Comparison of ENCODE assay signal across 23 cellular contexts in the genomic region with DNA sequence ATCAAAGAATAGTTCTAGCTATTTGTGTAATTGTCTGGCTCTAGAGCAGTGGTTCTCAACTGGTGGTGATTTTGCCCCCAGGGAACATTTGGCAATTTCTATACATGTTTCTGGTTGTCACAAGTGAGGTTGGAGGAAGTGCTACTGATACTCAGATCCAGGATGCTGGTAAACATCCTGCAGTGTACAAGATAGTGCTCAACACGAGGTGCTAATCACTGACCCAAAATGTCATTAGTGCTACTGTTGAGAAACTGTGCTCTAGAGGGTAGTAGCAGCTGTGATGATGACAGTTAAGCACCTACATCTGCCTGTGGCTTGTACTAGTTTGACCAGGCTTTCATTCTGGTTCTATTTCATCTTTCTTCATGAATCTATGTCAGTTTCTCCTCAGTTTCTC. TPM values are rescaled to one million over a fixed set of nuclear protein-coding genes. Genes with fewer than 3 reads are reported as not detected.
DNase-seq lines count a peak whose midpoint lies in the region; ATAC-seq, FAIRE-seq and TF ChIP-seq lines count a peak whose summit lies in the region.
"Had no signal": no experiment of that assay in that cellular context is flagged by ENCODE, and none has a peak within 500 bp of the region (broad histone marks: within the 10 kb centered on the region; RNA-seq: fewer than 3 reads in every experiment).

No MANE protein-coding gene starts in this region.

- TF ChIP-seq EP300 in esophagus muscularis mucosa (IDR thresholded peaks at IDR 0.05): no peak

- peaks cover 16 to 76% (median 34%) of the 10 kb centered on the region in 4 donors for H3K36me3 ChIP-seq in esophagus muscularis mucosa
- peaks cover 0 to 27% (median 0%) of the 10 kb centered on the region in 3 donors for H3K36me3 ChIP-seq in pancreas

- TF ChIP-seq CTCF in esophagus muscularis mucosa (IDR thresholded peaks at IDR 0.05) (no peak), pancreas (IDR thresholded peaks at IDR 0.05) (no peak), type B pancreatic cell (conservative IDR thresholded peaks at IDR 0.05) (no peak)

- H3K27me3 ChIP-seq in esophagus muscularis mucosa (no peaks in the 10 kb centered on the region), pancreas (no peaks in the 10 kb centered on the region)
- H3K27me3 ChIP-seq: foreskin keratinocyte, upper lobe of left lung had no signal

- WGBS in esophagus muscularis mucosa: 80% methylated on average over 1 of the region's 1 CpG
- WGBS in pancreas, 2 donors: 56 to 58% methylated on average over 1 of the region's 1 CpG

- no peak for FAIRE-seq in pancreas (lab: Jason Lieb, UNC)
- FAIRE-seq: endometrium had no signal

- H3K27ac Mint-ChIP-seq in type B pancreatic cell: no peak overlapping the region
- H3K27ac Mint-ChIP-seq: activated CD8-positive, alpha-beta memory T cell treated with anti-CD3 and anti-CD28 coated beads, Interleukin-2, amount 10 ng/mL, durations not matched to agents 7 days and 5 days had no signal

- TF ChIP-seq POLR2A in esophagus muscularis mucosa (IDR thresholded peaks at IDR 0.05; ENCODE audit: low read depth): no peak

- no peak overlapping the region for H3K4me3 Mint-ChIP-seq in type B pancreatic cell
- H3K4me3 Mint-ChIP-seq: activated CD8-positive, alpha-beta memory T cell treated with anti-CD3 and anti-CD28 coated beads, Interleukin-2, amount 10 ng/mL, durations not matched to agents 7 days and 5 days had no signal

- no peak overlapping the region for H3K4me3 ChIP-seq in esophagus muscularis mucosa
- no peak overlapping the region for H3K4me3 ChIP-seq in pancreas
- H3K4me3 ChIP-seq: skin epidermis, upper lobe of left lung had no signal

- H3K27me3 Mint-ChIP-seq in type B pancreatic cell: no peaks in the 10 kb centered on the region
- H3K27me3 Mint-ChIP-seq: activated CD8-positive, alpha-beta memory T cell treated with anti-CD3 and anti-CD28 coated beads, Interleukin-2, amount 10 ng/mL, durations not matched to agents 7 days and 5 days had no signal

- intact Hi-C loops in esophagus muscularis mucosa (cut with DNase I): no loop called here
- intact Hi-C loops in pancreas (cut with DNase I): no loop called here

- no peak overlapping the region for H3K27ac ChIP-seq in esophagus muscularis mucosa (replicated peaks in 1 of 4)
- H3K27ac ChIP-seq in pancreas: no peak overlapping the region
- H3K27ac ChIP-seq: foreskin keratinocyte, KMS-11, skin epidermis, upper lobe of left lung had no signal

- DNase-seq in esophagus muscularis mucosa (ENCODE audit: extremely low spot score): no peak
- DNase-seq in pancreas: no peak
- DNase-seq in type B pancreatic cell (ENCODE audit: extremely low spot score, unreplicated experiment): no peak
- DNase-seq in HT-29 (ENCODE audit: low spot score): no peak
- DNase-seq: ACHN; activated CD8-positive, alpha-beta memory T cell treated with anti-CD3 and anti-CD28 coated beads, Interleukin-2, amount 10 ng/mL, durations not matched to agents 7 days and 5 days; activated gamma-delta T cell treated with Interleukin-2 at 50 U/mL for 16 hours; foreskin keratinocyte; left ventricle myocardium superior; NCI-H1105; NCI-H2171 treated with DMSO at 0.1 percent for 48 hours; stimulated activated naive CD4-positive, alpha-beta T cell treated with Interleukin-2 at 50 U/mL for 16 hours; T-helper 1 cell; upper lobe of left lung had no signal

- no peaks in the 10 kb centered on the region for H3K4me1 ChIP-seq in esophagus muscularis mucosa
- no peaks in the 10 kb centered on the region for H3K4me1 ChIP-seq in pancreas
- H3K4me1 ChIP-seq: foreskin keratinocyte, upper lobe of left lung had no signal

- peak; percentile 53 for ATAC-seq in GM18498 (IDR thresholded peaks at IDR 0.05; ENCODE audit: unreplicated experiment)
- peak; percentile 79 for ATAC-seq in GM19397 (IDR thresholded peaks at IDR 0.05; ENCODE audit: unreplicated experiment)
- ATAC-seq in HG02870 (IDR thresholded peaks at IDR 0.05; ENCODE audit: unreplicated experiment): peak; percentile 57
- ATAC-seq in HG03520 (IDR thresholded peaks at IDR 0.05; ENCODE audit: unreplicated experiment): peak; percentile 60
- no peak for ATAC-seq in pancreas
- ATAC-seq: activated CD8-positive, alpha-beta memory T cell treated with anti-CD3 and anti-CD28 coated beads, Interleukin-2, amount 10 ng/mL, durations not matched to agents 7 days and 5 days; foreskin keratinocyte; left ventricle myocardium superior had no signal

- H3K9me3 ChIP-seq in esophagus muscularis mucosa (no peaks in the 10 kb centered on the region), pancreas (no peaks in the 10 kb centered on the region)
- H3K9me3 ChIP-seq: upper lobe of left lung had no signal

- H3K4me1 Mint-ChIP-seq in type B pancreatic cell (ENCODE audit: unreplicated experiment): no peaks in the 10 kb centered on the region

- H3K9me3 Mint-ChIP-seq in type B pancreatic cell: no peaks in the 10 kb centered on the region

- peaks cover 10% of the 10 kb centered on the region for H3K36me3 Mint-ChIP-seq in type B pancreatic cell

RNA-seq across cellular contexts. Expression of a gene that starts 22.1 kb away (rescaled TPM):
- not detected for total RNA-seq in esophagus muscularis mucosa
- total RNA-seq in pancreas: under 1 TPM; 0.08 to 0.55 (median 0.23) TPM
- polyA plus RNA-seq in pancreas: under 1 TPM in 1 of 2 donors, not detected in 1; 0.16 TPM
- 0.29 and 0.74 TPM in 2 replicates for total RNA-seq in type B pancreatic cell (ENCODE audit: low replicate concordance)
- total RNA-seq in HT-29 (2014; rRNA removed; shearing (Covaris generic)): 0.08 TPM in 1 of 2 replicates, not detected in the other
- total RNA-seq: activated CD8-positive, alpha-beta memory T cell treated with anti-CD3 and anti-CD28 coated beads, Interleukin-2, amount 10 ng/mL, durations not matched to agents 7 days and 5 days; foreskin keratinocyte; left ventricle myocardium superior; myocyte; posterior vena cava had no signal
- polyA plus RNA-seq: foreskin keratinocyte had no signal

RNA-seq across cellular contexts. Expression of a gene that starts 27.1 kb away (rescaled TPM):
- total RNA-seq in esophagus muscularis mucosa (10 to 100 TPM; 12.3 to 16.6 (median 14.2) TPM), pancreas (1 to 10 TPM; 5.6 to 9.6 (median 7.7) TPM), type B pancreatic cell (ENCODE audit: low replicate concordance) (15.5 and 19.3 TPM in 2 replicates)
- 10 to 100 TPM in 1 of 2 donors, 1 to 10 TPM in 1; 5.2 to 10.7 TPM for polyA plus RNA-seq in pancreas
- 4.0 and 4.7 TPM in 2 replicates for total RNA-seq in HT-29 (2014; rRNA removed; shearing (Covaris generic))

RNA-seq across cellular contexts. Expression of a gene that starts 36.3 kb away (rescaled TPM):
- total RNA-seq in esophagus muscularis mucosa (10 to 100 TPM; 22.4 to 32.3 (median 28.0) TPM), pancreas (10 to 100 TPM in 4 of 6 donors, 1 to 10 TPM in 2; 8.8 to 13.8 (median 10.8) TPM), type B pancreatic cell (ENCODE audit: low replicate concordance) (29.3 and 32.5 TPM in 2 replicates)
- polyA plus RNA-seq in pancreas: 1 to 10 TPM; 4.6 to 7.3 TPM
- total RNA-seq in HT-29 (2014; rRNA removed; shearing (Covaris generic)): 25.7 and 28.4 TPM in 2 replicates

Comparison
In these comparisons a context has a peak if more than half of its experiments do, and no peak if none do; other contexts are left out.
1. ATAC-seq: peak in GM18498 (single experiment), GM19397 (single experiment), HG02870 (single experiment) and HG03520 (single experiment); none in pancreas (0 of 4).